In genomic region chr5:168126606-168127005, GRCh38 we compare ENCODE assay signal across 1 cellular context.
TF ChIP-seq lines count a peak whose summit lies in the region.

No MANE protein-coding gene starts in this region.

TF ChIP-seq in H1, 55 proteins besides CTCF, POLR2A, EP300 and RAD21:
- no peak for TF ChIP-seq MAFK (IDR thresholded peaks at IDR 0.05; ENCODE audit: low read depth, low read length)
- TF ChIP-seq POLR2AphosphoS5 (IDR thresholded peaks at IDR 0.05; ENCODE audit: low read depth, low read length) = no peak
- TF ChIP-seq RBBP5 (IDR thresholded peaks at IDR 0.05; ENCODE audit: borderline replicate concordance, low read depth, low read length) = no peak
- no peak for TF ChIP-seq SAP30 (IDR thresholded peaks at IDR 0.05; ENCODE audit: insufficient read depth, insufficient replicate concordance, low read length)
- no peak for TF ChIP-seq TBP (IDR thresholded peaks at IDR 0.05; ENCODE audit: low read depth, low read length)
- TF ChIP-seq MAX (IDR thresholded peaks at IDR 0.05) = no peak
- no peak for TF ChIP-seq HDAC6 (IDR thresholded peaks at IDR 0.05; ENCODE audit: low read depth, low read length)
- TF ChIP-seq CREB1 (IDR thresholded peaks at IDR 0.05) = no peak
- no peak for TF ChIP-seq SIRT6 (IDR thresholded peaks at IDR 0.05; ENCODE audit: low read length)
- no peak for TF ChIP-seq GABPA (IDR thresholded peaks at IDR 0.05; ENCODE audit: borderline replicate concordance, insufficient read depth, low read length)
- TF ChIP-seq SP4 (IDR thresholded peaks at IDR 0.05; ENCODE audit: low read length) = no peak
- no peak for TF ChIP-seq PHF8 (conservative IDR thresholded peaks at IDR 0.05; ENCODE audit: low read depth, low read length)
